21 cellular contexts compared by ENCODE assay signal in genomic region chr1:30044745-30045144, GRCh38.
A peak's percentile ranks its signal among the peaks of the same experiment; 100 is the strongest.
DNase-seq lines count a peak whose midpoint lies in the region; ATAC-seq and TF ChIP-seq lines count a peak whose summit lies in the region.
"Had no signal": no experiment of that assay in that cellular context is flagged by ENCODE, and none has a peak within 500 bp of the region (broad histone marks: within the 10 kb centered on the region; RNA-seq: fewer than 3 reads in every experiment).

No MANE protein-coding gene starts in this region.

- H3K9ac ChIP-seq in H9 (ENCODE audit: extremely low read depth, insufficient read length, low read length): no peak overlapping the region
- H3K9ac ChIP-seq: SK-N-SH had no signal

- H4K20me1 ChIP-seq in H9 (ENCODE audit: control insufficient read depth, insufficient read depth, insufficient read length): no peaks in the 10 kb centered on the region

- no CpG with 5 or more reads among the region's 1 CpG for WGBS in H9 (ENCODE audit: extremely low coverage, insufficient read length, low lambda C conversion rate)

- no peak overlapping the region for H2AK5ac ChIP-seq in H9 (ENCODE audit: insufficient read length, low read length)

- H3K36me3 ChIP-seq in upper lobe of right lung: no peaks in the 10 kb centered on the region
- H3K36me3 ChIP-seq: MG63 had no signal

- H3K9me3 ChIP-seq in H9 (ENCODE audit: control insufficient read depth, low read depth, low read length) (no peaks in the 10 kb centered on the region), upper lobe of right lung (no peaks in the 10 kb centered on the region)
- H3K9me3 ChIP-seq: MG63, SK-N-SH had no signal

- H2BK120ac ChIP-seq in H9 (ENCODE audit: low read depth, low read length, poor library complexity, severe bottlenecking): no peak overlapping the region

- H3K4me2 ChIP-seq in H9 (ENCODE audit: insufficient read depth, insufficient read length, low read length): no peak overlapping the region
- H3K4me2 ChIP-seq: SK-N-SH had no signal

- no peak overlapping the region for H2AFZ ChIP-seq in H9 (ENCODE audit: low read length)

- no peak overlapping the region for H3K14ac ChIP-seq in H9 (ENCODE audit: insufficient read depth, low read length)

- no peak overlapping the region for H2BK20ac ChIP-seq in H9 (ENCODE audit: low read depth, low read length, poor library complexity, severe bottlenecking)

- H3K27me3 ChIP-seq in H9 (ENCODE audit: insufficient read depth, low read length) (no peaks in the 10 kb centered on the region), upper lobe of right lung (peaks cover 4% of the 10 kb centered on the region)
- H3K27me3 ChIP-seq: MG63 had no signal

- H3K27ac Mint-ChIP-seq in H9: no peak overlapping the region
- H3K27ac Mint-ChIP-seq in natural killer cell treated with Interleukin-12 subunit alpha and Interleukin-12 subunit beta and Interleukin-15 and Interleukin-18, amount 100 ng/mL, for 72 hours: no peak overlapping the region

- no peak for TF ChIP-seq CTCF in H9 (conservative IDR thresholded peaks at IDR 0.05)
- no peak for TF ChIP-seq CTCF in coronary artery (IDR thresholded peaks at IDR 0.05)
- TF ChIP-seq CTCF in upper lobe of right lung (IDR thresholded peaks at IDR 0.05): no peak

- no peak overlapping the region for H4K5ac ChIP-seq in H9 (ENCODE audit: insufficient read length, low read depth, low read length)

- no peak overlapping the region for H3T11ph ChIP-seq in H9 (ENCODE audit: low read length)

- no peaks in the 10 kb centered on the region for H3K79me2 ChIP-seq in H9 (ENCODE audit: insufficient read depth, low read length)

- H3K4me3 ChIP-seq in coronary artery (no peak overlapping the region), upper lobe of right lung (no peak overlapping the region)
- H3K4me3 ChIP-seq: MG63 had no signal

- no peak overlapping the region for H4K8ac ChIP-seq in H9 (replicated peaks; ENCODE audit: insufficient read length, low read depth, low read length)

- no peak overlapping the region for H2BK5ac ChIP-seq in H9 (ENCODE audit: insufficient read length, low read length)

- H3K23ac ChIP-seq in H9 (ENCODE audit: insufficient read length, low read depth, low read length): no peak overlapping the region

- peaks cover 0 to 9% of the 10 kb centered on the region in 2 experiments; a peak in 3 of 5 replicates for H3K9me3 Mint-ChIP-seq in H9
- no peaks in the 10 kb centered on the region for H3K9me3 Mint-ChIP-seq in natural killer cell treated with Interleukin-12 subunit alpha and Interleukin-12 subunit beta and Interleukin-15 and Interleukin-18, amount 100 ng/mL, for 72 hours

- peaks cover 0 to 2% (median 0%) of the 10 kb centered on the region in 3 experiments; a peak in 2 of 7 replicates for H3K36me3 Mint-ChIP-seq in H9 (ENCODE audit: insufficient read depth in 1 of 3, low read depth in 3 of 3)
- H3K36me3 Mint-ChIP-seq in natural killer cell treated with Interleukin-12 subunit alpha and Interleukin-12 subunit beta and Interleukin-15 and Interleukin-18, amount 100 ng/mL, for 72 hours: no peaks in the 10 kb centered on the region
- H3K36me3 Mint-ChIP-seq: CD8-positive, alpha-beta memory T cell had no signal

- no peak overlapping the region for H3K4ac ChIP-seq in H9 (ENCODE audit: low read depth, low read length)

- no peak overlapping the region for H3K56ac ChIP-seq in H9 (ENCODE audit: insufficient read length, low read depth, low read length)

- no peaks in the 10 kb centered on the region for H3K23me2 ChIP-seq in H9 (ENCODE audit: insufficient read length, low read depth, low read length, poor library complexity, severe bottlenecking)

- H3K27me3 Mint-ChIP-seq in H9 (ENCODE audit: low read depth): no peaks in the 10 kb centered on the region
- H3K27me3 Mint-ChIP-seq in natural killer cell treated with Interleukin-12 subunit alpha and Interleukin-12 subunit beta and Interleukin-15 and Interleukin-18, amount 100 ng/mL, for 72 hours: peaks cover under 1 to 11% of the 10 kb centered on the region in 2 donors

- no peak overlapping the region for H2BK15ac ChIP-seq in H9 (ENCODE audit: low read depth, low read length)

- H3K79me1 ChIP-seq in H9 (ENCODE audit: insufficient read depth, low read depth, low read length, poor library complexity, severe bottlenecking): no peaks in the 10 kb centered on the region

- no peak for ATAC-seq in natural killer cell treated with Interleukin-12 subunit alpha and Interleukin-12 subunit beta and Interleukin-15 and Interleukin-18, amount 100 ng/mL, for 72 hours
- ATAC-seq in upper lobe of right lung: peak; percentile 30
- no peak for ATAC-seq in HG03457 (IDR thresholded peaks at IDR 0.05; ENCODE audit: unreplicated experiment)

- H3K4me1 Mint-ChIP-seq in H9: peaks cover 11 to 12% of the 10 kb centered on the region in 2 experiments
- H3K4me1 Mint-ChIP-seq in natural killer cell treated with Interleukin-12 subunit alpha and Interleukin-12 subunit beta and Interleukin-15 and Interleukin-18, amount 100 ng/mL, for 72 hours (ENCODE audit: low read depth in 2 of 2): peaks cover 25 to 32% of the 10 kb centered on the region in 2 donors

- no peak overlapping the region for H2BK12ac ChIP-seq in H9 (ENCODE audit: insufficient read length, low read depth, low read length)

- H4K91ac ChIP-seq in H9 (ENCODE audit: insufficient read length, low read depth, low read length): no peak overlapping the region

- H3K27ac ChIP-seq in H9 (ENCODE audit: insufficient read length, low read depth, low read length) (no peak overlapping the region), coronary artery (no peak overlapping the region), upper lobe of right lung (no peak overlapping the region)
- H3K27ac ChIP-seq: C4-2B had no signal

- H3K4me3 Mint-ChIP-seq in H9: no peak overlapping the region
- no peak overlapping the region for H3K4me3 Mint-ChIP-seq in natural killer cell treated with Interleukin-12 subunit alpha and Interleukin-12 subunit beta and Interleukin-15 and Interleukin-18, amount 100 ng/mL, for 72 hours

- intact Hi-C loops in upper lobe of right lung (cut with DNase I): no loop called here

- H3K4me1 ChIP-seq in H9 (ENCODE audit: insufficient read depth, low read length) (no peaks in the 10 kb centered on the region), upper lobe of right lung (no peaks in the 10 kb centered on the region)

- DNase-seq in H9 (peak; percentile 16), coronary artery (ENCODE audit: low spot score) (peak; percentile 31), upper lobe of right lung (no peak), iPS-NIHi11 (ENCODE audit: low spot score) (no peak), C1 segment of cervical spinal cord (lab: John Stamatoyannopoulos, UW) (no peak)
- DNase-seq in natural killer cell treated with Interleukin-12 subunit alpha and Interleukin-12 subunit beta and Interleukin-15 and Interleukin-18, amount 100 ng/mL, for 72 hours (ENCODE audit: low spot score): peak; percentile 39
- DNase-seq: Calu3; CD8-positive, alpha-beta memory T cell; DND-41; IMR-90; KG1; MG63; NCI-H1105 treated with DMSO at 0.1 percent for 48 hours; NCI-H146; NCI-H1930; NCI-H2107; NCI-H524; NCI-H748 treated with DMSO at 0.1 percent for 48 hours; SK-N-SH had no signal

- no peak overlapping the region for H3K18ac ChIP-seq in H9 (ENCODE audit: insufficient read length, low read depth, low read length)

Comparison
In these comparisons a context has a peak if more than half of its experiments do, and no peak if none do; other contexts are left out.
1. DNase-seq: peak in H9 (single experiment), coronary artery (single experiment) and natural killer cell treated with Interleukin-12 subunit alpha and Interleukin-12 subunit beta and Interleukin-15 and Interleukin-18, amount 100 ng/mL, for 72 hours (single experiment); none in upper lobe of right lung (single experiment), iPS-NIHi11 (single experiment) and C1 segment of cervical spinal cord (0 of 14).